ENCODE assay signal across 1 cellular context in genomic region chr9:115086461-115086860, GRCh38.
TF ChIP-seq lines count a peak whose summit lies in the region.

No MANE protein-coding gene starts in this region.

TF ChIP-seq in K562, 482 proteins besides CTCF, POLR2A, EP300 and RAD21:
- no peak for TF ChIP-seq CTBP1 (IDR thresholded peaks at IDR 0.05; ENCODE audit: borderline replicate concordance)
- no peak for TF ChIP-seq SRSF9 (IDR thresholded peaks at IDR 0.05; ENCODE audit: borderline replicate concordance, low read depth, low read length)
- TF ChIP-seq KHSRP (IDR thresholded peaks at IDR 0.05) = no peak
- TF ChIP-seq ZNF324 (CRISPR knock-in tag; IDR thresholded peaks at IDR 0.05) = no peak
- TF ChIP-seq ZNF407 (IDR thresholded peaks at IDR 0.05; ENCODE audit: low read depth) = no peak
- TF ChIP-seq, protein P1, sequence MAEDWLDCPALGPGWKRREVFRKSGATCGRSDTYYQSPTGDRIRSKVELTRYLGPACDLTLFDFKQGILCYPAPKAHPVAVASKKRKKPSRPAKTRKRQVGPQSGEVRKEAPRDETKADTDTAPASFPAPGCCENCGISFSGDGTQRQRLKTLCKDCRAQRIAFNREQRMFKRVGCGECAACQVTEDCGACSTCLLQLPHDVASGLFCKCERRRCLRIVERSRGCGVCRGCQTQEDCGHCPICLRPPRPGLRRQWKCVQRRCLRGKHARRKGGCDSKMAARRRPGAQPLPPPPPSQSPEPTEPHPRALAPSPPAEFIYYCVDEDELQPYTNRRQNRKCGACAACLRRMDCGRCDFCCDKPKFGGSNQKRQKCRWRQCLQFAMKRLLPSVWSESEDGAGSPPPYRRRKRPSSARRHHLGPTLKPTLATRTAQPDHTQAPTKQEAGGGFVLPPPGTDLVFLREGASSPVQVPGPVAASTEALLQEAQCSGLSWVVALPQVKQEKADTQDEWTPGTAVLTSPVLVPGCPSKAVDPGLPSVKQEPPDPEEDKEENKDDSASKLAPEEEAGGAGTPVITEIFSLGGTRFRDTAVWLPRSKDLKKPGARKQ (CRISPR knock-in tag; IDR thresholded peaks at IDR 0.05) = no peak
- no peak for TF ChIP-seq SRSF1 (IDR thresholded peaks at IDR 0.05; ENCODE audit: low read depth, low read length)
- TF ChIP-seq PRMT5 (CRISPR knock-in tag; IDR thresholded peaks at IDR 0.05) = no peak
- no peak for TF ChIP-seq SIRT6 (IDR thresholded peaks at IDR 0.05; ENCODE audit: low read depth, low read length)
- no peak for TF ChIP-seq MNT (conservative IDR thresholded peaks at IDR 0.05)
- TF ChIP-seq PBX2 (CRISPR knock-in tag; IDR thresholded peaks at IDR 0.05; ENCODE audit: low read depth) = no peak
- no peak for TF ChIP-seq PBX2 (tag; conservative IDR thresholded peaks at IDR 0.05; ENCODE audit: low read depth)
- no peak for TF ChIP-seq PHB2 (IDR thresholded peaks at IDR 0.05; ENCODE audit: low read depth)
- TF ChIP-seq TFAP4 (CRISPR knock-in tag; IDR thresholded peaks at IDR 0.05; ENCODE audit: borderline replicate concordance) = no peak
- TF ChIP-seq CHCHD3 (CRISPR knock-in tag; IDR thresholded peaks at IDR 0.05) = no peak
TF ChIP-seq in K562: peak in this region for 0.
